Comparison of ENCODE assay signal across 15 cellular contexts in the genomic region with DNA sequence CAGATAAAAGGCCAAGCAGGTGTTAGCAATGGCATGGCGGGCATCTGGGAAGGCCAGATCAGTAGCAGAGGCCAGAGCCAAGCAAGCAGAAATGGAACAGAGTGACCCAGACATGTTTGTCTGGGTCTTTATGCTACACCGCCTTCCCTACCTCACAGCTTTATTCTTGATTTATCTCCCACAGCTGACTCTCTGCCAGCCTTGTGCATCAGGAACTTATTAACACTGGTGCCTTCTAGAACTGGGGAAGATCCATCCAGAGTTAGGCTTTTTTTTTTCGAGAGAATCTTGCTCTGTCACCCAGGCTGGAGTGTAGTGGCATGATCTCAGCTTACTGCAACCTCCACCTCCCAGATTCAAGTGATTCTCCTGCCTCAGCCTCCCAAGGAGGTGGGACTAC.
DNase-seq lines count a peak whose midpoint lies in the region; ATAC-seq and TF ChIP-seq lines count a peak whose summit lies in the region.
"Had no signal": no experiment of that assay in that cellular context is flagged by ENCODE, and none has a peak within 500 bp of the region (broad histone marks: within the 10 kb centered on the region; RNA-seq: fewer than 3 reads in every experiment).

No MANE protein-coding gene starts in this region.

- no peaks in the 10 kb centered on the region for H3K9me2 ChIP-seq in GM23248 (ENCODE audit: insufficient read depth)
- H3K9me2 ChIP-seq in SK-N-SH = no peaks in the 10 kb centered on the region

- in situ Hi-C loops in GM23248 (cut with MboI) = no loop called here

- H3K4me1 Mint-ChIP-seq in stimulated activated naive B cell treated with anti-CD40 and anti-IgM and Interleukin-4, amounts not matched to agents 10 μg/mL and 1 μg/mL and 100 μg/mL, for 72 hours = peaks cover 12 to 17% of the 10 kb centered on the region in 2 donors

- peaks cover 28% of the 10 kb centered on the region for H3K4me1 ChIP-seq in GM23248 (ENCODE audit: insufficient read depth)
- peaks cover 0 to 11% of the 10 kb centered on the region in 2 experiments; a peak in 2 of 4 replicates for H3K4me1 ChIP-seq in SK-N-SH (ENCODE audit: control insufficient read depth in 1 of 2, insufficient read depth in 2 of 2, low read depth in 1 of 2, low read length in 1 of 2)

- no peak overlapping the region for H3K4me3 Mint-ChIP-seq in stimulated activated naive B cell treated with anti-CD40 and anti-IgM and Interleukin-4, amounts not matched to agents 10 μg/mL and 1 μg/mL and 100 μg/mL, for 72 hours

- no peak for TF ChIP-seq EP300 in SK-N-SH (IDR thresholded peaks at IDR 0.05; ENCODE audit: borderline replicate concordance in 1 of 2, low read depth in 1 of 2, low read length in 1 of 2)

- H3K4me3 ChIP-seq in GM23248 (no peak overlapping the region), SK-N-SH (ENCODE audit: low read depth in 2 of 2, low read length in 1 of 2) (no peak overlapping the region), foreskin fibroblast (ENCODE audit: low read depth in 1 of 2, low read length in 2 of 2) (no peak overlapping the region)

- H3K9me3 Mint-ChIP-seq in stimulated activated naive B cell treated with anti-CD40 and anti-IgM and Interleukin-4, amounts not matched to agents 10 μg/mL and 1 μg/mL and 100 μg/mL, for 72 hours = no peaks in the 10 kb centered on the region

- no peak for TF ChIP-seq RAD21 in SK-N-SH (IDR thresholded peaks at IDR 0.05; ENCODE audit: low read length)

- H3K9ac ChIP-seq in GM23248 (no peak overlapping the region), SK-N-SH (peak overlapping the region; percentile 36; the same call in 1 of the 2 replicates)

- H3K36me3 ChIP-seq in GM23248 (ENCODE audit: low read depth) (no peaks in the 10 kb centered on the region), SK-N-SH (replicated peaks in 1 of 2; ENCODE audit: control insufficient read depth in 1 of 2, insufficient read depth in 2 of 2, low read length in 1 of 2) (no peaks in the 10 kb centered on the region)

- ATAC-seq in GM21737 (IDR thresholded peaks at IDR 0.05; ENCODE audit: unreplicated experiment) = no peak
- no peak for ATAC-seq in stimulated activated naive B cell treated with anti-CD40 and anti-IgM and Interleukin-4, amounts not matched to agents 10 μg/mL and 1 μg/mL and 100 μg/mL, for 72 hours (replicated peaks)

- H3F3A ChIP-seq in GM23248 (ENCODE audit: insufficient read depth) (peaks cover 21% of the 10 kb centered on the region), SK-N-SH (replicated peaks; ENCODE audit: insufficient read depth) (peaks cover 21% of the 10 kb centered on the region)

- WGBS in GM23248 (ENCODE audit: low coverage in 1 of 2, low lambda C conversion rate in 2 of 2, missing lambda C conversion rate in 2 of 2), 2 experiments = 42% methylated on average over 3 of the region's 3 CpGs
- 73% methylated on average over 3 of the region's 3 CpGs for WGBS in SK-N-SH (ENCODE audit: low lambda C conversion rate)

- H3K9me3 ChIP-seq in GM23248 (ENCODE audit: low read depth) (no peaks in the 10 kb centered on the region), SK-N-SH (no peaks in the 10 kb centered on the region)

- CTCF ChIA-PET in SK-N-SH (lab: Yijun Ruan, JAX) = no interaction called here

- TF ChIP-seq CTCF in SK-N-SH (IDR thresholded peaks at IDR 0.05) (no peak), foreskin fibroblast (IDR thresholded peaks at IDR 0.05; ENCODE audit: low read depth, low read length) (no peak)

- POLR2A ChIA-PET in SK-N-SH (lab: Yijun Ruan, JAX) = no interaction called here

- H3K4me2 ChIP-seq in GM23248 (ENCODE audit: unreplicated experiment) (no peak overlapping the region), SK-N-SH (peak overlapping the region; percentile 63)

- H3K27me3 ChIP-seq in GM23248 (replicated peaks; ENCODE audit: insufficient read depth) (no peaks in the 10 kb centered on the region), SK-N-SH (ENCODE audit: insufficient read depth) (no peaks in the 10 kb centered on the region)

- no peaks in the 10 kb centered on the region for H3K27me3 Mint-ChIP-seq in stimulated activated naive B cell treated with anti-CD40 and anti-IgM and Interleukin-4, amounts not matched to agents 10 μg/mL and 1 μg/mL and 100 μg/mL, for 72 hours

- H2AFZ ChIP-seq in GM23248 (no peak overlapping the region), SK-N-SH (ENCODE audit: low read depth) (no peak overlapping the region; the same call in 1 of the 2 replicates)

- no peaks in the 10 kb centered on the region for H3K79me2 ChIP-seq in GM23248 (ENCODE audit: insufficient read depth)
- no peaks in the 10 kb centered on the region for H3K79me2 ChIP-seq in SK-N-SH (ENCODE audit: insufficient read depth)

- no peak overlapping the region for H3K27ac Mint-ChIP-seq in stimulated activated naive B cell treated with anti-CD40 and anti-IgM and Interleukin-4, amounts not matched to agents 10 μg/mL and 1 μg/mL and 100 μg/mL, for 72 hours

- DNase-seq in GM23248 = peak; percentile 47
- no peak for DNase-seq in SK-N-SH
- DNase-seq in foreskin fibroblast = peak; percentile 32 to 68
- no peak for DNase-seq in stimulated activated naive B cell treated with anti-CD40 and anti-IgM and Interleukin-4, amounts not matched to agents 10 μg/mL and 1 μg/mL and 100 μg/mL, for 72 hours
- DNase-seq in activated CD4-positive, CD25-positive, alpha-beta regulatory T cell treated with anti-CD3 and anti-CD28 coated beads, Interleukin-2, amount 50 U/mL, for 72 hours = no peak
- DNase-seq in COLO668 (lab: John Stamatoyannopoulos, UW; ENCODE audit: unreplicated experiment) = no peak
- DNase-seq: Calu3, DMS79, GDM1, Karpas-422, NCI-H1105 treated with DMSO at 0.1 percent for 48 hours, NCI-H187, SHP77 had no signal

- no peaks in the 10 kb centered on the region for H4K20me1 ChIP-seq in GM23248 (ENCODE audit: insufficient read depth)
- no peaks in the 10 kb centered on the region for H4K20me1 ChIP-seq in SK-N-SH (ENCODE audit: insufficient read depth)

- H3K36me3 Mint-ChIP-seq in stimulated activated naive B cell treated with anti-CD40 and anti-IgM and Interleukin-4, amounts not matched to agents 10 μg/mL and 1 μg/mL and 100 μg/mL, for 72 hours = no peaks in the 10 kb centered on the region

- peak overlapping the region; percentile 50 for H3K27ac ChIP-seq in GM23248
- peak overlapping the region in 1 of 2 experiments; percentile 81; a peak in 2 of 4 replicates for H3K27ac ChIP-seq in SK-N-SH (ENCODE audit: low read depth in 2 of 2, low read length in 1 of 2)
- H3K27ac ChIP-seq: C4-2B had no signal

TF ChIP-seq in SK-N-SH, 30 proteins besides CTCF, POLR2A, EP300 and RAD21:
- TF ChIP-seq FOXJ3 (CRISPR knock-in tag; IDR thresholded peaks at IDR 0.05) (no peak), MXI1 (IDR thresholded peaks at IDR 0.05; ENCODE audit: low read depth, low read length) (no peak), EZH2phosphoT487 (IDR thresholded peaks at IDR 0.05; ENCODE audit: borderline replicate concordance, low read depth) (no peak)
- TF ChIP-seq, protein P1, sequence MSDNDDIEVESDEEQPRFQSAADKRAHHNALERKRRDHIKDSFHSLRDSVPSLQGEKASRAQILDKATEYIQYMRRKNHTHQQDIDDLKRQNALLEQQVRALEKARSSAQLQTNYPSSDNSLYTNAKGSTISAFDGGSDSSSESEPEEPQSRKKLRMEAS (IDR thresholded peaks at IDR 0.05; ENCODE audit: low read depth) = no peak

Comparison
In these comparisons a context has a peak if more than half of its experiments do, and no peak if none do; other contexts are left out.
1. DNase-seq: peak in GM23248 (single experiment) and foreskin fibroblast (2 of 2); none in SK-N-SH (single experiment), stimulated activated naive B cell treated with anti-CD40 and anti-IgM and Interleukin-4, amounts not matched to agents 10 μg/mL and 1 μg/mL and 100 μg/mL, for 72 hours (single experiment), activated CD4-positive, CD25-positive, alpha-beta regulatory T cell treated with anti-CD3 and anti-CD28 coated beads, Interleukin-2, amount 50 U/mL, for 72 hours (single experiment) and COLO668 (single experiment).